10 cellular contexts compared by ENCODE assay signal in genomic region chr2:236176417-236176816, GRCh38. TPM values are rescaled to one million over a fixed set of nuclear protein-coding genes. Genes with fewer than 3 reads are reported as not detected.
DNase-seq lines count a peak whose midpoint lies in the region; ATAC-seq and TF ChIP-seq lines count a peak whose summit lies in the region.
"Had no signal": no experiment of that assay in that cellular context is flagged by ENCODE, and none has a peak within 500 bp of the region (broad histone marks: within the 10 kb centered on the region; RNA-seq: fewer than 3 reads in every experiment).

No MANE protein-coding gene starts in this region.

- H3K27me3 ChIP-seq in cardiac muscle cell: peaks cover 100% of the 10 kb centered on the region
- H3K27me3 ChIP-seq in right atrium auricular region: peaks cover 37 to 60% of the 10 kb centered on the region in 2 donors
- no peaks in the 10 kb centered on the region for H3K27me3 ChIP-seq in PC-3 (ENCODE audit: low read length)
- H3K27me3 ChIP-seq in esophagus squamous epithelium: peaks cover 28 to 100% (median 54%) of the 10 kb centered on the region in 4 donors
- H3K27me3 ChIP-seq in thyroid gland: peaks cover 61% of the 10 kb centered on the region
- H3K27me3 ChIP-seq in vagina: peaks cover 47% of the 10 kb centered on the region

- no peaks in the 10 kb centered on the region for H3K9me2 ChIP-seq in PC-3 (replicated peaks; ENCODE audit: low read length)

- no peak overlapping the region for H2AFZ ChIP-seq in PC-3 (ENCODE audit: low read length)

- no peak overlapping the region for H3K9ac ChIP-seq in PC-3 (ENCODE audit: low read length)

- no peak overlapping the region for H3K4me3 ChIP-seq in cardiac muscle cell
- no peak overlapping the region for H3K4me3 ChIP-seq in right atrium auricular region
- H3K4me3 ChIP-seq in PC-3 (ENCODE audit: low read length): no peak overlapping the region
- no peak overlapping the region for H3K4me3 ChIP-seq in esophagus squamous epithelium
- H3K4me3 ChIP-seq in thyroid gland (replicated peaks in 1 of 3): no peak overlapping the region
- no peak overlapping the region for H3K4me3 ChIP-seq in vagina

- H3K27ac ChIP-seq in cardiac muscle cell (no peak overlapping the region), right atrium auricular region (no peak overlapping the region), PC-3 (ENCODE audit: low read length) (no peak overlapping the region), esophagus squamous epithelium (no peak overlapping the region), thyroid gland (no peak overlapping the region), vagina (no peak overlapping the region)

- peak; percentile 58 to 62 for DNase-seq in cardiac muscle cell (ENCODE audit: low read depth in 1 of 2, low spot score in 1 of 2)
- no peak for DNase-seq in right atrium auricular region (ENCODE audit: low spot score)
- DNase-seq in PC-3: peak; percentile 50
- no peak for DNase-seq in esophagus squamous epithelium (lab: John Stamatoyannopoulos, UW)
- peak in 1 of 2 donors; percentile 17 for DNase-seq in thyroid gland
- DNase-seq in NCI-H1417 treated with DMSO at 0.1 percent for 48 hours (lab: John Stamatoyannopoulos, UW): no peak
- no peak for DNase-seq in dedifferentiated amniotic fluid mesenchymal stem cell (ENCODE audit: extremely low spot score)
- DNase-seq in vagina (ENCODE audit: extremely low spot score in 2 of 2): no peak
- DNase-seq: activated CD4-positive, CD25-positive, alpha-beta regulatory T cell had no signal

- POLR2A ChIA-PET in PC-3 (lab: Charles Lee; ENCODE audit: unreplicated experiment): no interaction called here

- no peak for TF ChIP-seq POLR2A in esophagus squamous epithelium (IDR thresholded peaks at IDR 0.05)
- TF ChIP-seq POLR2A in thyroid gland (IDR thresholded peaks at IDR 0.05): no peak
- TF ChIP-seq POLR2A in vagina (IDR thresholded peaks at IDR 0.05): no peak

- no peaks in the 10 kb centered on the region for H3K4me1 ChIP-seq in cardiac muscle cell (ENCODE audit: low read depth)
- H3K4me1 ChIP-seq in right atrium auricular region: peaks cover 0 to 50% of the 10 kb centered on the region in 2 donors
- H3K4me1 ChIP-seq in PC-3 (ENCODE audit: insufficient read depth, low read length): peaks cover 14% of the 10 kb centered on the region
- H3K4me1 ChIP-seq in esophagus squamous epithelium: peaks cover 21 to 55% (median 34%) of the 10 kb centered on the region in 3 donors
- H3K4me1 ChIP-seq in thyroid gland: peaks cover 5 to 29% of the 10 kb centered on the region in 2 donors
- peaks cover 34% of the 10 kb centered on the region for H3K4me1 ChIP-seq in vagina

- H3K4me2 ChIP-seq in PC-3 (ENCODE audit: low read length): no peak overlapping the region

- intact Hi-C loops in PC-3 (cut with micrococcal nuclease) (no loop called here), esophagus squamous epithelium (cut with DNase I) (no loop called here), thyroid gland (cut with DNase I) (no loop called here), vagina (cut with DNase I) (loop anchor here (5.0 kb wide), 1 partner anchor 399 kb away; no protein-coding TSS in a partner anchor)

- H4K20me1 ChIP-seq in PC-3 (ENCODE audit: low read length): no peaks in the 10 kb centered on the region

- H3K36me3 ChIP-seq in cardiac muscle cell (no peaks in the 10 kb centered on the region), right atrium auricular region (no peaks in the 10 kb centered on the region), PC-3 (ENCODE audit: low read depth, low read length) (no peaks in the 10 kb centered on the region), esophagus squamous epithelium (no peaks in the 10 kb centered on the region), thyroid gland (no peaks in the 10 kb centered on the region), vagina (no peaks in the 10 kb centered on the region)

- 0 out of 2 replicates have a peak, but pooled peaks have one; percentile 14 for ATAC-seq in PC-3

- H3F3A ChIP-seq in PC-3 (ENCODE audit: low read length, unreplicated experiment): no peaks in the 10 kb centered on the region

- no peaks in the 10 kb centered on the region for H3K79me2 ChIP-seq in PC-3 (ENCODE audit: low read length)

- no TSS peak for BruUV-seq in PC-3 (replicated peaks; lab: Mats Ljungman, UMichigan)

- CTCF ChIA-PET in PC-3 (lab: Charles Lee): no interaction called here

- WGBS in esophagus squamous epithelium, 2 donors: 19 to 22% methylated on average over 7 of the region's 7 CpGs
- 10% methylated on average over 7 of the region's 7 CpGs for WGBS in thyroid gland, 2 donors

- H3K9me3 ChIP-seq in cardiac muscle cell (ENCODE audit: low read depth) (no peaks in the 10 kb centered on the region), right atrium auricular region (no peaks in the 10 kb centered on the region), PC-3 (ENCODE audit: low read length) (no peaks in the 10 kb centered on the region), esophagus squamous epithelium (no peaks in the 10 kb centered on the region), thyroid gland (no peaks in the 10 kb centered on the region), vagina (no peaks in the 10 kb centered on the region)

- TF ChIP-seq CTCF in cardiac muscle cell (IDR thresholded peaks at IDR 0.05; ENCODE audit: low read depth, low read length) (peak; percentile 75), right atrium auricular region (IDR thresholded peaks at IDR 0.05) (peak in 1 of 2 donors; percentile 47), PC-3 (conservative IDR thresholded peaks at IDR 0.05; ENCODE audit: low read depth, low read length) (peak; percentile 87), esophagus squamous epithelium (IDR thresholded peaks at IDR 0.05) (peak in 4 of 6 experiments; percentile 8 to 46 (median 16)), thyroid gland (IDR thresholded peaks at IDR 0.05) (peak in 5 of 6 experiments; percentile 17 to 50 (median 23)), vagina (IDR thresholded peaks at IDR 0.05) (no peak)

RNA-seq across cellular contexts. Expression of gene GBX2, which starts 8.2 kb away (rescaled TPM):
- total RNA-seq in cardiac muscle cell (0.89 TPM in 1 of 2 replicates, not detected in the other), right atrium auricular region (not detected), PC-3 (2014; rRNA removed) (30.5 and 40.5 TPM in 2 replicates), esophagus squamous epithelium (not detected), thyroid gland (not detected), vagina (not detected)
- 0.19 and 0.31 TPM in 2 replicates for polyA plus RNA-seq in cardiac muscle cell
- total RNA-seq: ureter had no signal

Comparison
In these comparisons a context has a peak if more than half of its experiments do, and no peak if none do; other contexts are left out.
1. DNase-seq: peak in cardiac muscle cell (2 of 2) and PC-3 (single experiment); none in right atrium auricular region (single experiment), esophagus squamous epithelium (single experiment), NCI-H1417 treated with DMSO at 0.1 percent for 48 hours (single experiment), dedifferentiated amniotic fluid mesenchymal stem cell (single experiment) and vagina (0 of 2).
2. CTCF ChIP-seq: peak in cardiac muscle cell (single experiment), PC-3 (single experiment), esophagus squamous epithelium (4 of 6) and thyroid gland (5 of 6); none in vagina (0 of 3).
3. RNA of gene GBX2, which starts 8.2 kb away (total RNA-seq): 30.5 to 40.5 TPM in PC-3; 0.89 TPM in cardiac muscle cell, not detected in right atrium auricular region, not detected in esophagus squamous epithelium, not detected in thyroid gland and not detected in vagina (single experiment); every median in the first group is over 10 times any median in the second.